14 cellular contexts compared by ENCODE assay signal in the genomic region with DNA sequence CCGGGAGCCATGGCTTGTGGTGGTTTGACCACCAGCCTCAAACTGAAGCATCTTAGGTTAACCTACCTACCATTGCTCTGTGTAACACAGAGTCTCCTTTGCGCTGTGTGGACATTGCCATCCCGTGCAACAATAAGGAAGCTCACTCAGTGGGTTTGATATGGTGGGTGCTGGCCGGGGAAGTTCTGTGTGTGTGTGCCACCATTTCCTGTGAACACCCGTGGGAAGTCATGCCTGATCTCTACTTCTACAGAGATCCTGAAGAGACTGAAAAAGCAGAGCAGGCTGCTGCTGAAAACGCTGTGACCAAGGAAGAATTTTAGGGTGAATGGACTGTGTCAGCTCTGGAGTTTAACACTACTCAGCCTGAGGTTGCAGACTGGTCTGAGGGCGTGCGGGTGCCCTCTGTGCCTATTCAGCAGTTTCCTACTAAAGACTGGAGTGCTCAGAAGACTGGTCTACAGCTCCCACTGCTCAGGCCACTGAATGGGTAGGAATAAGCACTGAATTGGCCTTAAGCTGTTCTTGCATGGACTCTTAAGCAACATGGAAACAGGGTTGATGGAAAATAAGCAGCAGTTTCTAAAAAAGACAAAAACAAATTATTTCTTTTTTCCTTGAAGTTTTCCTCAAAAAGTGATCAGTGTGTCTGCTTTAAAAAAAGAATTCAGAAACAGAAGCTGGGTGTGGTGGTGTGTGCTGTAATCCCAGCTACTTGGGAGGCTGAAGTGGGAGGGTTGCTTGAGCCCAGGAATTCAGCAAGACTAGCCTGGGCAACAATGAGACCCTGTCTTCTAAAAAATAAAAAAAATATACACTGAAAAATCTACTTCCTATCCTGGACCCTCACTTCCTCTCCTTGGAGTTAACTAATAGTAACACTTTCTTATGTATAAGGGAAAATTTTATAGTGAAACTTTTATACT. TPM values are rescaled to one million over a fixed set of nuclear protein-coding genes. Genes with fewer than 3 reads are reported as not detected.
DNase-seq lines count a peak whose midpoint lies in the region; ATAC-seq and TF ChIP-seq lines count a peak whose summit lies in the region.
"Had no signal": no experiment of that assay in that cellular context is flagged by ENCODE, and none has a peak within 500 bp of the region (broad histone marks: within the 10 kb centered on the region; RNA-seq: fewer than 3 reads in every experiment).

No MANE protein-coding gene starts in this region.

- H3K9me3 ChIP-seq in vagina: no peaks in the 10 kb centered on the region

- H3K27me3 Mint-ChIP-seq in natural killer cell (ENCODE audit: low read depth in 2 of 2) (no peaks in the 10 kb centered on the region), neural crest cell (ENCODE audit: low read depth) (no peaks in the 10 kb centered on the region)
- H3K27me3 Mint-ChIP-seq in natural killer cell treated with Interleukin-12 subunit alpha and Interleukin-12 subunit beta and Interleukin-15 and Interleukin-18, amount 100 ng/mL, for 72 hours: no peaks in the 10 kb centered on the region
- no peaks in the 10 kb centered on the region for H3K27me3 Mint-ChIP-seq in effector memory CD8-positive, alpha-beta T cell

- no peaks in the 10 kb centered on the region for H3K9me3 Mint-ChIP-seq in natural killer cell
- no peaks in the 10 kb centered on the region for H3K9me3 Mint-ChIP-seq in natural killer cell treated with Interleukin-12 subunit alpha and Interleukin-12 subunit beta and Interleukin-15 and Interleukin-18, amount 100 ng/mL, for 72 hours
- no peaks in the 10 kb centered on the region for H3K9me3 Mint-ChIP-seq in effector memory CD8-positive, alpha-beta T cell
- H3K9me3 Mint-ChIP-seq in neural crest cell: peaks cover 6% of the 10 kb centered on the region

- no peak overlapping the region for H3K4me3 ChIP-seq in vagina

- intact Hi-C loops in natural killer cell (cut with micrococcal nuclease): no loop called here
- intact Hi-C loops in vagina (cut with DNase I): no loop called here

- TF ChIP-seq CTCF in natural killer cell (IDR thresholded peaks at IDR 0.05): no peak
- no peak for TF ChIP-seq CTCF in neural crest cell (conservative IDR thresholded peaks at IDR 0.05)
- no peak for TF ChIP-seq CTCF in vagina (IDR thresholded peaks at IDR 0.05)

- peak overlapping the region; percentile 67 for H3K27ac ChIP-seq in vagina

- ATAC-seq in natural killer cell: peak in 2 of 3 donors; percentile 34 to 64
- ATAC-seq in natural killer cell treated with Interleukin-12 subunit alpha and Interleukin-12 subunit beta and Interleukin-15 and Interleukin-18, amount 100 ng/mL, for 72 hours: no peak
- ATAC-seq in effector memory CD8-positive, alpha-beta T cell (replicated peaks): peak; percentile 5
- no peak for ATAC-seq in HG03039 (IDR thresholded peaks at IDR 0.05; ENCODE audit: unreplicated experiment)
- ATAC-seq: esophagus mucosa, SK-N-SH treated with all-trans-retinoic acid at 6 μM for 48 hours had no signal

- H3K27ac Mint-ChIP-seq in natural killer cell (peak overlapping the region; percentile 62 to 70), neural crest cell (ENCODE audit: unreplicated experiment) (peak overlapping the region; percentile 30)
- peak overlapping the region in 1 of 2 donors; percentile 55 for H3K27ac Mint-ChIP-seq in natural killer cell treated with Interleukin-12 subunit alpha and Interleukin-12 subunit beta and Interleukin-15 and Interleukin-18, amount 100 ng/mL, for 72 hours
- H3K27ac Mint-ChIP-seq in effector memory CD8-positive, alpha-beta T cell: peak overlapping the region; percentile 11 to 67

- TF ChIP-seq POLR2A in vagina (IDR thresholded peaks at IDR 0.05): no peak

- no peaks in the 10 kb centered on the region for H3K27me3 ChIP-seq in vagina

- no peaks in the 10 kb centered on the region for H3K36me3 ChIP-seq in vagina

- DNase-seq in natural killer cell: no peak
- no peak for DNase-seq in natural killer cell treated with Interleukin-12 subunit alpha and Interleukin-12 subunit beta and Interleukin-15 and Interleukin-18, amount 100 ng/mL, for 72 hours (ENCODE audit: low spot score)
- no peak for DNase-seq in effector memory CD8-positive, alpha-beta T cell
- no peak for DNase-seq in neural crest cell (ENCODE audit: low read depth, low spot score)
- DNase-seq in vagina (ENCODE audit: extremely low spot score in 2 of 2): no peak
- DNase-seq in NCI-H1048 (lab: John Stamatoyannopoulos, UW): no peak
- DNase-seq in globus pallidus (ENCODE audit: low spot score): no peak
- DNase-seq: activated CD4-positive, alpha-beta T cell treated with anti-CD3 and anti-CD28 coated beads, Interleukin-2, amount 50 U/mL, for 1 hour; HCEC 1CT; left cardiac atrium; NCI-H748 treated with DMSO at 0.1 percent for 48 hours had no signal

- H3K4me1 Mint-ChIP-seq in natural killer cell (peaks cover 51 to 58% of the 10 kb centered on the region in 2 donors), neural crest cell (peaks cover 36% of the 10 kb centered on the region)
- H3K4me1 Mint-ChIP-seq in natural killer cell treated with Interleukin-12 subunit alpha and Interleukin-12 subunit beta and Interleukin-15 and Interleukin-18, amount 100 ng/mL, for 72 hours (ENCODE audit: low read depth in 2 of 2): peaks cover 44 to 50% of the 10 kb centered on the region in 2 donors
- peaks cover 27 to 56% of the 10 kb centered on the region in 2 donors for H3K4me1 Mint-ChIP-seq in effector memory CD8-positive, alpha-beta T cell (ENCODE audit: low read depth in 2 of 2)

- H3K4me1 ChIP-seq in vagina: peaks cover 47% of the 10 kb centered on the region

- H3K4me3 Mint-ChIP-seq in natural killer cell: peak overlapping the region; percentile 1
- no peak overlapping the region for H3K4me3 Mint-ChIP-seq in natural killer cell treated with Interleukin-12 subunit alpha and Interleukin-12 subunit beta and Interleukin-15 and Interleukin-18, amount 100 ng/mL, for 72 hours
- peak overlapping the region in 1 of 2 donors; percentile 28 for H3K4me3 Mint-ChIP-seq in effector memory CD8-positive, alpha-beta T cell
- peak overlapping the region; percentile 18 for H3K4me3 Mint-ChIP-seq in neural crest cell

- no peaks in the 10 kb centered on the region for H3K36me3 Mint-ChIP-seq in natural killer cell
- no peaks in the 10 kb centered on the region for H3K36me3 Mint-ChIP-seq in natural killer cell treated with Interleukin-12 subunit alpha and Interleukin-12 subunit beta and Interleukin-15 and Interleukin-18, amount 100 ng/mL, for 72 hours
- peaks cover 9% of the 10 kb centered on the region for H3K36me3 Mint-ChIP-seq in effector memory CD8-positive, alpha-beta T cell (ENCODE audit: insufficient read depth)
- peaks cover 5% of the 10 kb centered on the region for H3K36me3 Mint-ChIP-seq in neural crest cell (ENCODE audit: low read depth)

RNA-seq across cellular contexts. Expression of a gene that starts 14.6 kb away (rescaled TPM):
- total RNA-seq in natural killer cell (10 to 100 TPM; 66.9 to 83.7 (median 75.3) TPM), neural crest cell (44.8 and 50.1 TPM in 2 replicates), vagina (53.0 TPM)
- 10 to 100 TPM; 70.0 to 72.6 TPM for total RNA-seq in natural killer cell treated with Interleukin-12 subunit alpha and Interleukin-12 subunit beta and Interleukin-15 and Interleukin-18, amount 100 ng/mL, for 72 hours

Comparison
In these comparisons a context has a peak if more than half of its experiments do, and no peak if none do; other contexts are left out.
1. ATAC-seq: peak in natural killer cell (2 of 3) and effector memory CD8-positive, alpha-beta T cell (single experiment); none in natural killer cell treated with Interleukin-12 subunit alpha and Interleukin-12 subunit beta and Interleukin-15 and Interleukin-18, amount 100 ng/mL, for 72 hours (0 of 2) and HG03039 (single experiment).